Comparison of ENCODE assay signal across 8 cellular contexts in genomic region chr5:91266184-91266705, GRCh38.
DNase-seq lines count a peak whose midpoint lies in the region; ATAC-seq and TF ChIP-seq lines count a peak whose summit lies in the region.

No MANE protein-coding gene starts in this region.

- H3K4me3 ChIP-seq in mammary epithelial cell (replicated peaks in 1 of 3; ENCODE audit: insufficient read depth in 1 of 3, low read depth in 2 of 3, low read length in 3 of 3), result no peak overlapping the region

- H3K36me3 Mint-ChIP-seq in neural crest cell (ENCODE audit: low read depth), result no peaks in the 10 kb centered on the region

- DNase-seq in DMS53 treated with DMSO at 0.1 percent for 48 hours (lab: John Stamatoyannopoulos, UW; ENCODE audit: unreplicated experiment) (peak; percentile 72), KBM-7 (peak; percentile 52), mammary epithelial cell (peak; percentile 48), neural crest cell (ENCODE audit: low read depth, low spot score) (no peak), NCI-H2107 (lab: John Stamatoyannopoulos, UW) (no peak), NCI-H2227 (lab: John Stamatoyannopoulos, UW; ENCODE audit: unreplicated experiment) (no peak), GM19240 (ENCODE audit: insufficient read length, low spot score) (no peak)

- TF ChIP-seq CTCF in mammary epithelial cell (conservative IDR thresholded peaks at IDR 0.05 in 1 of 2, IDR thresholded peaks at IDR 0.05 in 1 of 2; ENCODE audit: extremely low read depth in 1 of 2, insufficient read depth in 1 of 2, low read depth in 1 of 2, low read length in 2 of 2), result peak; percentile 8 to 38
- peak; percentile 42 for TF ChIP-seq CTCF in neural crest cell (conservative IDR thresholded peaks at IDR 0.05)

- in situ Hi-C loops in KBM-7 (cut with MboI; ENCODE audit: low pct_unique_long_range_greater_than_20kb, low sequenced_read_pairs) (no loop called here), mammary epithelial cell (cut with MboI; ENCODE audit: low sequenced_read_pairs in 2 of 2) (no loop called here)

- dilution Hi-C loops in mammary epithelial cell (cut with HindIII; ENCODE audit: low sequenced_read_pairs), result no loop called here

- H3K27ac ChIP-seq in mammary epithelial cell (ENCODE audit: insufficient read depth, low read depth, low read length), result no peak overlapping the region

- H3K27me3 Mint-ChIP-seq in neural crest cell (ENCODE audit: low read depth), result no peaks in the 10 kb centered on the region

- CTCF ChIA-PET in mammary epithelial cell (lab: Charles Lee; ENCODE audit: low non-redundant PET), result no interaction called here

- no peak overlapping the region for H2AFZ ChIP-seq in mammary epithelial cell (ENCODE audit: low read depth, low read length)

- H3K79me2 ChIP-seq in mammary epithelial cell (ENCODE audit: insufficient read depth, low read length), result no peaks in the 10 kb centered on the region

- peaks cover 3% of the 10 kb centered on the region for H3K4me1 Mint-ChIP-seq in neural crest cell

- peaks cover 11% of the 10 kb centered on the region for H3K4me1 ChIP-seq in mammary epithelial cell (ENCODE audit: insufficient read depth, low read length)

- no peaks in the 10 kb centered on the region for H4K20me1 ChIP-seq in mammary epithelial cell (ENCODE audit: insufficient read depth, low read length)

- H3K27me3 ChIP-seq in mammary epithelial cell (ENCODE audit: insufficient read depth, low read length), result no peaks in the 10 kb centered on the region

- H3K9me3 Mint-ChIP-seq in neural crest cell, result no peaks in the 10 kb centered on the region

- ATAC-seq in GM21447 (IDR thresholded peaks at IDR 0.05; ENCODE audit: unreplicated experiment), result peak; percentile 78

- H3K4me3 Mint-ChIP-seq in neural crest cell, result no peak overlapping the region

- intact Hi-C loops in mammary epithelial cell (cut with micrococcal nuclease), result no loop called here

- H3K4me2 ChIP-seq in mammary epithelial cell (ENCODE audit: insufficient read depth, low read depth, low read length), result peak overlapping the region; percentile 24

- WGBS in mammary epithelial cell (ENCODE audit: low coverage, missing lambda C conversion rate), result 53% methylated on average over 3 of the region's 3 CpGs

- H3K27ac Mint-ChIP-seq in neural crest cell (ENCODE audit: unreplicated experiment), result no peak overlapping the region

- H3K9me3 ChIP-seq in mammary epithelial cell (replicated peaks; ENCODE audit: insufficient read depth, low read length), result no peaks in the 10 kb centered on the region

- H3K36me3 ChIP-seq in mammary epithelial cell (ENCODE audit: insufficient read depth, low read length), result no peaks in the 10 kb centered on the region

- H3K9ac ChIP-seq in mammary epithelial cell (ENCODE audit: insufficient read depth, low read length), result no peak overlapping the region

- no TSS peak for BruUV-seq in mammary epithelial cell (replicated peaks; lab: Mats Ljungman, UMichigan)

Comparison
In these comparisons a context has a peak if more than half of its experiments do, and no peak if none do; other contexts are left out.
1. DNase-seq: peak in DMS53 treated with DMSO at 0.1 percent for 48 hours (single experiment), KBM-7 (single experiment) and mammary epithelial cell (single experiment); none in neural crest cell (single experiment), NCI-H2107 (single experiment), NCI-H2227 (single experiment) and GM19240 (single experiment).